In the genomic region with DNA sequence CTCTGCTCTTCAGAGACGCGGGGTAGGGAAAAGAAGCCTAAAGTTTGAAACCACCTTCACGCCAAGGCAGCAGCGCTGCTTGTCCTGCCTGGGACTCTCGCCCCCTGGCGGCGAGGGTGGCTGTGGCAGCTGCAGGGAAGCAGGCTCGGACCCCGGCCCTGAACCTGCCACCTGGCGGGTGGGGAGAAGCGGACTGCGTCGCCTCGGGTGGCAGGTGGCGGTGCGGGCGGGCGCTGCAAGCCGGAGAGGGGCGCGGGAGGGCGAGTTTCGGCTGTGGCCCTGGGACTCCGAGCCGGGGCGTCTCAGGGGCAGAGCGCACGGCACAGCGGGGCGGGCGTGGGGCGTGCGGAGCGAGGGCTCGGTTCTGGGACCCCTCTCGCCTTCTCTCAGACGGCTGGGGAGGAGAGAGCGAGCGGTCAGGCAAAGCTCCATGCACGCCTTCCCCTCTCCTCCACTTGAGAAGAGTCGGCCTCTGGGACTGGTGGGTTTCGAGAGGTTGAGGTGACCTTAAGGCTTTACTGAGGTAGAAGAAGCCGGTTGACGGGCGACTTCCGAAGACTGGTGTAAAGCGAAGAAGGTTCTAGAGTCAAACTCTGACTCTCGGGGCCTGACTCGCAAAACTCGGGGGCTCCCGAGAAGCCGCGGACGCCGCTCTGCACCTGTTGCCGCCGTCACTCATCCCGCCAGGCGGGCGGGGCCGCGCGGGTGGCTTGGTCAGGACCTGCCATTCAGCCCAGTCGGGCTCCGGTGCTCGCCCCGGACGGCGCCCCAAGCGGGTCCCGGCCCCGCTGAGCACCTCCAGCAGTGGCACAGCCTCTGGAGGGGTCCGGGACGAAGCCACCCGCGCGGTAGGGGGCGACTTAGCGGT, we compare ENCODE assay signal across 9 cellular contexts. TPM values are rescaled to one million over a fixed set of nuclear protein-coding genes. Genes with fewer than 3 reads are reported as not detected.
DNase-seq lines count a peak whose midpoint lies in the region; ATAC-seq, FAIRE-seq and TF ChIP-seq lines count a peak whose summit lies in the region.
"Had no signal": no experiment of that assay in that cellular context is flagged by ENCODE, and none has a peak within 500 bp of the region (broad histone marks: within the 10 kb centered on the region; RNA-seq: fewer than 3 reads in every experiment).

No MANE protein-coding gene starts in this region.

- in situ Hi-C loops in GM13976 (cut with MboI; ENCODE audit: low sequenced_read_pairs, unreplicated experiment), result no loop called here

- FAIRE-seq in RCC 7860 (lab: Jason Lieb, UNC), result no peak

- DNase-seq in GM13976 (ENCODE audit: low spot score) (peak; percentile 78), epithelial cell of proximal tubule (ENCODE audit: low read depth) (no peak), type B pancreatic cell (ENCODE audit: extremely low spot score, unreplicated experiment) (peak; percentile 71), OCI-M2 (lab: John Stamatoyannopoulos, UW; ENCODE audit: unreplicated experiment) (no peak), RCC 7860 (ENCODE audit: low spot score) (no peak)
- DNase-seq in activated CD4-positive, alpha-beta T cell treated with anti-CD3 and anti-CD28 coated beads, Interleukin-2, amount 50 U/mL, for 4 hours, result peak; percentile 49

- H3K4me1 Mint-ChIP-seq in nephron (no peaks in the 10 kb centered on the region), type B pancreatic cell (ENCODE audit: unreplicated experiment) (no peaks in the 10 kb centered on the region)

- TF ChIP-seq CTCF in GM13976 (IDR thresholded peaks at IDR 0.05; ENCODE audit: borderline replicate concordance, control extremely low read depth, extremely low read depth, insufficient read depth, missing control alignments) (peak; percentile 75), epithelial cell of proximal tubule (conservative IDR thresholded peaks at IDR 0.05; ENCODE audit: low read depth, low read length) (peak; percentile 67), nephron (IDR thresholded peaks at IDR 0.05; ENCODE audit: unreplicated experiment in 3 of 3) (peak in 2 of 3 experiments; percentile 27 to 33), type B pancreatic cell (conservative IDR thresholded peaks at IDR 0.05) (peak; percentile 68)

- peak overlapping the region; percentile 48 for H3K4me3 ChIP-seq in epithelial cell of proximal tubule (ENCODE audit: low read depth, low read length)
- H3K4me3 ChIP-seq: SJSA1 had no signal

- H3K36me3 Mint-ChIP-seq in nephron (ENCODE audit: low read depth) (no peaks in the 10 kb centered on the region), type B pancreatic cell (no peaks in the 10 kb centered on the region)

- H3K27ac Mint-ChIP-seq in nephron (no peak overlapping the region), type B pancreatic cell (no peak overlapping the region)

- H3K4me3 Mint-ChIP-seq in nephron (peak overlapping the region in 2 of 3 experiments; percentile 8 to 44), type B pancreatic cell (peak overlapping the region; percentile 17)

- H3K27me3 Mint-ChIP-seq in nephron (ENCODE audit: low read depth) (peaks cover 13% of the 10 kb centered on the region), type B pancreatic cell (peaks cover 50% of the 10 kb centered on the region)

- peak; percentile 55 for ATAC-seq in HG02981 (IDR thresholded peaks at IDR 0.05; ENCODE audit: unreplicated experiment)

- H3K9me3 Mint-ChIP-seq in nephron, result no peaks in the 10 kb centered on the region
- H3K9me3 Mint-ChIP-seq in type B pancreatic cell, result no peaks in the 10 kb centered on the region

RNA-seq across cellular contexts. Expression of gene BOLL, which starts 1.1 kb away (rescaled TPM):
- total RNA-seq in epithelial cell of proximal tubule (not detected in 2 replicates), type B pancreatic cell (ENCODE audit: low replicate concordance) (not detected in 2 replicates)
- total RNA-seq: SJSA1 had no signal

RNA-seq across cellular contexts. Expression of gene PLCL1, which starts 18.1 kb away (rescaled TPM):
- total RNA-seq in epithelial cell of proximal tubule (under 0.01 TPM in 1 of 2 replicates, not detected in the other), type B pancreatic cell (ENCODE audit: low replicate concordance) (2.0 and 4.4 TPM in 2 replicates)

Comparison
In these comparisons a context has a peak if more than half of its experiments do, and no peak if none do; other contexts are left out.
1. DNase-seq: peak in GM13976 (single experiment), activated CD4-positive, alpha-beta T cell treated with anti-CD3 and anti-CD28 coated beads, Interleukin-2, amount 50 U/mL, for 4 hours (2 of 2) and type B pancreatic cell (single experiment); none in epithelial cell of proximal tubule (single experiment), OCI-M2 (single experiment) and RCC 7860 (single experiment).
2. Peak in every context shown above with its lines, with median percentiles within 50 percentile points of each other: CTCF ChIP-seq.